In genomic region chr15:88625943-88626741, GRCh38 we compare ENCODE assay signal across 2 cellular contexts.
TF ChIP-seq lines count a peak whose summit lies in the region.

No MANE protein-coding gene starts in this region.

TF ChIP-seq in A549, 52 proteins besides CTCF, POLR2A, EP300 and RAD21:
- TF ChIP-seq RARB (CRISPR knock-in tag; IDR thresholded peaks at IDR 0.05): no peak
- TF ChIP-seq FOSL2 (IDR thresholded peaks at IDR 0.05): no peak
- no peak for TF ChIP-seq FOSL2 (CRISPR knock-in tag; IDR thresholded peaks at IDR 0.05)
- TF ChIP-seq HOXB5 (CRISPR knock-in tag; IDR thresholded peaks at IDR 0.05): no peak
- TF ChIP-seq CBX8 (IDR thresholded peaks at IDR 0.05): no peak
- TF ChIP-seq GATA3 (IDR thresholded peaks at IDR 0.05; ENCODE audit: borderline replicate concordance): no peak
- no peak for TF ChIP-seq BCL3 (IDR thresholded peaks at IDR 0.05)
- no peak for TF ChIP-seq NFE2L2 (conservative IDR thresholded peaks at IDR 0.05; ENCODE audit: low read length)
- no peak for TF ChIP-seq ESRRA (IDR thresholded peaks at IDR 0.05; ENCODE audit: borderline replicate concordance, low read length)
- TF ChIP-seq CBX2 (IDR thresholded peaks at IDR 0.05; ENCODE audit: borderline replicate concordance, low read depth): no peak
- TF ChIP-seq EHMT2 (IDR thresholded peaks at IDR 0.05; ENCODE audit: low read depth): no peak
- no peak for TF ChIP-seq ZNF302 (CRISPR knock-in tag; IDR thresholded peaks at IDR 0.05)
- TF ChIP-seq JUN (IDR thresholded peaks at IDR 0.05): no peak; a peak in 1 of 5 replicates
- no peak for TF ChIP-seq KDM5A (IDR thresholded peaks at IDR 0.05)
- no peak for TF ChIP-seq RNF2 (IDR thresholded peaks at IDR 0.05; ENCODE audit: borderline replicate concordance, low read depth)
- no peak for TF ChIP-seq NR3C1 (IDR thresholded peaks at IDR 0.05)

TF ChIP-seq in HepG2, 621 proteins besides CTCF, POLR2A, EP300 and RAD21:
- TF ChIP-seq RBFOX2 (IDR thresholded peaks at IDR 0.05; ENCODE audit: low read depth, low read length) (peak; percentile 57), MXD1 (CRISPR knock-in tag; IDR thresholded peaks at IDR 0.05) (no peak), AGO2 (optimal IDR thresholded peaks at IDR 0.05; ENCODE audit: low read depth, low read length) (peak; percentile 82), SP1 (IDR thresholded peaks at IDR 0.05) (no peak), SP1 (CRISPR knock-in tag; IDR thresholded peaks at IDR 0.05) (no peak), RFXANK (CRISPR knock-in tag; IDR thresholded peaks at IDR 0.05) (no peak), ZNF687 (CRISPR knock-in tag; IDR thresholded peaks at IDR 0.05) (peak; percentile 35; the same call in 1 of the 2 replicates), HNRNPL (IDR thresholded peaks at IDR 0.05; ENCODE audit: low read depth, low read length) (0 out of 2 replicates have a peak, but pooled peaks have one; percentile 25), SSRP1 (CRISPR knock-in tag; IDR thresholded peaks at IDR 0.05) (no peak), THAP8 (CRISPR knock-in tag; IDR thresholded peaks at IDR 0.05; ENCODE audit: borderline replicate concordance) (no peak), ZNF740 (CRISPR knock-in tag; IDR thresholded peaks at IDR 0.05) (no peak), ZNF382 (CRISPR knock-in tag; IDR thresholded peaks at IDR 0.05; ENCODE audit: borderline replicate concordance) (no peak)
